Comparison of ENCODE assay signal across 22 cellular contexts in genomic region chr1:94285026-94285654, GRCh38. TPM values are rescaled to one million over a fixed set of nuclear protein-coding genes. Genes with fewer than 3 reads are reported as not detected.
DNase-seq lines count a peak whose midpoint lies in the region; FAIRE-seq and TF ChIP-seq lines count a peak whose summit lies in the region.
"Had no signal": no experiment of that assay in that cellular context is flagged by ENCODE, and none has a peak within 500 bp of the region (broad histone marks: within the 10 kb centered on the region; RNA-seq: fewer than 3 reads in every experiment).

No MANE protein-coding gene starts in this region.

- H3K9me1 ChIP-seq in keratinocyte (ENCODE audit: control insufficient read depth, extremely low read depth, insufficient read depth, low read length) = no peaks in the 10 kb centered on the region

- intact Hi-C loops in A673 (cut with micrococcal nuclease; ENCODE audit: unreplicated experiment) = no loop called here

- BruUV-seq in A673 (replicated peaks; lab: Mats Ljungman, UMichigan) = no TSS peak

- in situ Hi-C loops in KBM-7 (cut with MboI; ENCODE audit: low pct_unique_long_range_greater_than_20kb, low sequenced_read_pairs) (no loop called here), GM13977 (cut with MboI; ENCODE audit: low pct_unique_long_range_greater_than_20kb, low sequenced_read_pairs, unreplicated experiment) (no loop called here)

- H3K79me2 ChIP-seq in keratinocyte (ENCODE audit: control insufficient read depth, insufficient read depth, low read length) = no peaks in the 10 kb centered on the region
- H3K79me2 ChIP-seq: parathyroid adenoma had no signal

- no peaks in the 10 kb centered on the region for H4K20me1 ChIP-seq in keratinocyte (ENCODE audit: control insufficient read depth, extremely low read depth, insufficient read depth, low read length)

- H3K27me3 ChIP-seq in A673 (replicated peaks; ENCODE audit: insufficient read depth, low read depth, low read length, poor library complexity) (no peaks in the 10 kb centered on the region), SJSA1 (replicated peaks) (no peaks in the 10 kb centered on the region), keratinocyte (ENCODE audit: control insufficient read depth, extremely low read depth, insufficient read depth, low read length) (no peaks in the 10 kb centered on the region)
- H3K27me3 ChIP-seq: spleen, upper lobe of left lung had no signal

- H2AFZ ChIP-seq in keratinocyte (ENCODE audit: control insufficient read depth, low read length) = peak overlapping the region; percentile 32
- H2AFZ ChIP-seq: parathyroid adenoma had no signal

- H3K9ac ChIP-seq in keratinocyte (ENCODE audit: control insufficient read depth, extremely low read depth, insufficient read depth, low read length) = no peak overlapping the region
- H3K9ac ChIP-seq: parathyroid adenoma had no signal

- no peak overlapping the region for H3K4me2 ChIP-seq in keratinocyte (ENCODE audit: control insufficient read depth, extremely low read depth, insufficient read depth, low read depth, low read length)

- peak; percentile 61 for FAIRE-seq in keratinocyte (lab: Jason Lieb, UNC)
- FAIRE-seq: K562 had no signal

- no peak overlapping the region for H3K27ac ChIP-seq in A673 (ENCODE audit: low read depth, low read length, poor library complexity, severe bottlenecking)
- H3K27ac ChIP-seq in SJSA1 = peak overlapping the region; percentile 18; the same call in 1 of the 2 replicates
- H3K27ac ChIP-seq in keratinocyte (ENCODE audit: control insufficient read depth, insufficient read depth, low read length) = no peak overlapping the region
- H3K27ac ChIP-seq: parathyroid adenoma had no signal

- H3K4me1 ChIP-seq in A673 (ENCODE audit: insufficient read depth, low read length, poor library complexity, severe bottlenecking) = no peaks in the 10 kb centered on the region
- H3K4me1 ChIP-seq in SJSA1 (replicated peaks) = peaks cover 26% of the 10 kb centered on the region
- H3K4me1 ChIP-seq in keratinocyte (ENCODE audit: control insufficient read depth, extremely low read depth, insufficient read depth, low read length) = peaks cover 18% of the 10 kb centered on the region
- H3K4me1 ChIP-seq: parathyroid adenoma had no signal

- no peak for TF ChIP-seq CTCF in A673 (conservative IDR thresholded peaks at IDR 0.05; ENCODE audit: low read depth, low read length)
- no peak for TF ChIP-seq CTCF in keratinocyte (optimal IDR thresholded peaks at IDR 0.05 in 1 of 3, IDR thresholded peaks at IDR 0.05 in 1 of 3, conservative IDR thresholded peaks at IDR 0.05 in 1 of 3; ENCODE audit: extremely low read depth in 1 of 3, insufficient read depth in 2 of 3, low read length in 3 of 3)
- no peak for TF ChIP-seq CTCF in GM13977 (IDR thresholded peaks at IDR 0.05; ENCODE audit: extremely low read depth, insufficient read depth, missing control alignments)

- H3K4me3 ChIP-seq in A673 (ENCODE audit: low read depth, low read length, poor library complexity, severe bottlenecking) (no peak overlapping the region), SJSA1 (no peak overlapping the region), keratinocyte (ENCODE audit: control insufficient read depth in 2 of 3, extremely low read depth in 1 of 3, insufficient read depth in 2 of 3, low read depth in 1 of 3, low read length in 3 of 3) (no peak overlapping the region)
- H3K4me3 ChIP-seq: K562, spleen, upper lobe of left lung had no signal

- CTCF ChIA-PET in A673 (lab: Charles Lee) = no interaction called here

- POLR2A ChIA-PET in A673 (lab: Charles Lee; ENCODE audit: low non-redundant PET) = no interaction called here

- H3K9me3 ChIP-seq in A673 (ENCODE audit: low read depth, low read length, poor library complexity, severe bottlenecking) (no peaks in the 10 kb centered on the region), SJSA1 (replicated peaks) (no peaks in the 10 kb centered on the region), keratinocyte (ENCODE audit: control insufficient read depth, low read depth, low read length) (no peaks in the 10 kb centered on the region)
- H3K9me3 ChIP-seq: spleen, upper lobe of left lung had no signal

- DNase-seq in A673 (ENCODE audit: low spot score) (peak; percentile 39), HT-29 (ENCODE audit: low spot score) (peak; percentile 22), SJSA1 (ENCODE audit: low read depth in 1 of 2, low spot score in 2 of 2) (peak in 1 of 2 experiments; percentile 24), keratinocyte (ENCODE audit: low read depth, low spot score) (no peak), glomerular visceral epithelial cell (ENCODE audit: extremely low spot score) (no peak), KBM-7 (no peak), Kasumi-1 (lab: John Stamatoyannopoulos, UW) (no peak), GM13977 (ENCODE audit: low spot score) (no peak)
- DNase-seq: ACHN; activated CD4-positive, alpha-beta T cell treated with anti-CD3 and anti-CD28 coated beads, Interleukin-2, amount 50 U/mL, for 48 hours; amygdala; DMS153; endodermal cell; mesendoderm; natural killer cell; NCI-H1092; NCI-H510A treated with DMSO at 0.1 percent for 48 hours; spleen; stimulated activated CD4-positive, alpha-beta T cell treated with anti-CD3 and anti-CD28 coated beads, Interleukin-4, amount 100 ng/mL, for 4 hours; upper lobe of left lung had no signal

- H3K36me3 ChIP-seq in A673 (ENCODE audit: insufficient read depth, low read length, poor library complexity, severe bottlenecking) (no peaks in the 10 kb centered on the region), SJSA1 (no peaks in the 10 kb centered on the region), keratinocyte (ENCODE audit: control insufficient read depth in 2 of 2, extremely low read depth in 1 of 2, insufficient read depth in 2 of 2, low read length in 2 of 2) (no peaks in the 10 kb centered on the region)
- H3K36me3 ChIP-seq: spleen, upper lobe of left lung had no signal

- dilution Hi-C loops in keratinocyte (cut with MboI; ENCODE audit: extremely low pct_ligation_motif_present, low sequenced_read_pairs) = no loop called here

RNA-seq across cellular contexts. Expression of gene ARHGAP29, which starts 47.8 kb away (rescaled TPM):
- total RNA-seq in A673 (2021) = 1.7 and 1.8 TPM in 2 replicates
- total RNA-seq in HT-29 (2014; rRNA removed; shearing (Covaris generic)) = 18.6 and 22.6 TPM in 2 replicates
- total RNA-seq in SJSA1 (2014; rRNA removed; shearing (Covaris generic)) = 20.5 and 20.6 TPM in 2 replicates
- 40.0 to 79.7 TPM (median 67.7 TPM) in 3 replicates for polyA plus RNA-seq in keratinocyte
- polyA plus RNA-seq in keratinocyte (2011; ENCODE audit: low read depth) = 66.5 TPM
- 31.7 and 61.5 TPM in 2 replicates for polyA plus RNA-seq in keratinocyte (2011; cell fraction: cytosol; rRNA removed)
- polyA plus RNA-seq in keratinocyte (2011; cell fraction: nucleus; rRNA removed) = 59.8 and 80.6 TPM in 2 replicates
- 26.3 and 56.8 TPM in 2 replicates for polyA plus RNA-seq in keratinocyte (2012; ENCODE audit: low replicate concordance)
- polyA minus RNA-seq in keratinocyte = 21.1 to 119 TPM (median 48.5 TPM) in 3 replicates
- polyA minus RNA-seq in keratinocyte (2011; cell fraction: cytosol; rRNA and poly(A)+ RNA removed) = 50.8 TPM
- polyA minus RNA-seq in keratinocyte (2011; cell fraction: nucleus; rRNA and poly(A)+ RNA removed) = 82.7 and 152 TPM in 2 replicates

Comparison
In these comparisons a context has a peak if more than half of its experiments do, and no peak if none do; other contexts are left out.
1. DNase-seq: peak in A673 (single experiment) and HT-29 (single experiment); none in keratinocyte (single experiment), glomerular visceral epithelial cell (single experiment), KBM-7 (single experiment), Kasumi-1 (0 of 2) and GM13977 (single experiment).